Comparison of ENCODE assay signal across 21 cellular contexts in the genomic region with DNA sequence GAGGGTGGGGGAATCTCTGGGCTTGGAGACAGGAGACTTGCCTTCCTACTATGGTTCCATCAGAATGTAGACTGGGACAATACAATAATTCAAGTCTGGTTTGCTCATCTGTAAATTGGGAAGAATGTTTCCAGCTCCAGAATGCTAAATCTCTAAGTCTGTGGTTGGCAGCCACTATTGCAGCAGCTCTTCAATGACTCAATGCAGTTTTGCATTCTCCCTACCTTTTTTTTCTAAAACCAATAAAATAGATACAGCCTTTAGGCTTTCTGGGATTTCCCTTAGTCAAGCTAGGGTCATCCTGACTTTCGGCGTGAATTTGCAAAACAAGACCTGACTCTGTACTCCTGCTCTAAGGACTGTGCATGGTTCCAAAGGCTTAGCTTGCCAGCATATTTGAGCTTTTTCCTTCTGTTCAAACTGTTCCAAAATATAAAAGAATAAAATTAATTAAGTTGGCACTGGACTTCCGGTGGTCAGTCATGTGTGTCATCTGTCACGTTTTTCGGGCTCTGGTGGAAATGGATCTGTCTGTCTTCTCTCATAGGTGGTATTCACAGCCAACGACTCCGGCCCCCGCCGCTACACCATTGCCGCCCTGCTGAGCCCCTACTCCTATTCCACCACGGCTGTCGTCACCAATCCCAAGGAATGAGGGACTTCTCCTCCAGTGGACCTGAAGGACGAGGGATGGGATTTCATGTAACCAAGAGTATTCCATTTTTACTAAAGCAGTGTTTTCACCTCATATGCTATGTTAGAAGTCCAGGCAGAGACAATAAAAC. TPM values are rescaled to one million over a fixed set of nuclear protein-coding genes. Genes with fewer than 3 reads are reported as not detected.
"Had no signal": no experiment of that assay in that cellular context is flagged by ENCODE, and none has a peak within 500 bp of the region (broad histone marks: within the 10 kb centered on the region; RNA-seq: fewer than 3 reads in every experiment).

No MANE protein-coding gene starts in this region.

- H3K4me1 ChIP-seq: gastroesophageal sphincter, right atrium auricular region, tibial nerve, upper lobe of right lung, vagina had no signal

- ATAC-seq: esophagus mucosa; gastroesophageal sphincter; stimulated activated memory B cell treated with anti-CD40 and anti-IgM and Interleukin-4, amounts not matched to agents 10 μg/mL and 1 μg/mL and 100 μg/mL, for 72 hours; upper lobe of right lung had no signal

- H3K36me3 Mint-ChIP-seq: immature natural killer cell; naive B cell; stimulated activated memory B cell treated with anti-CD40 and anti-IgM and Interleukin-4, amounts not matched to agents 10 μg/mL and 1 μg/mL and 100 μg/mL, for 72 hours had no signal

- H3K27ac ChIP-seq: gastroesophageal sphincter, right atrium auricular region, tibial nerve, upper lobe of right lung, vagina had no signal

- H3K4me1 Mint-ChIP-seq: immature natural killer cell; naive B cell; stimulated activated memory B cell treated with anti-CD40 and anti-IgM and Interleukin-4, amounts not matched to agents 10 μg/mL and 1 μg/mL and 100 μg/mL, for 72 hours had no signal

- H3K9me3 ChIP-seq: gastroesophageal sphincter, tibial nerve, upper lobe of right lung, vagina had no signal

- H3K4me3 ChIP-seq: gastroesophageal sphincter, right atrium auricular region, tibial nerve, upper lobe of right lung, vagina had no signal

- H3K4me3 Mint-ChIP-seq: immature natural killer cell; naive B cell; nephron; stimulated activated memory B cell treated with anti-CD40 and anti-IgM and Interleukin-4, amounts not matched to agents 10 μg/mL and 1 μg/mL and 100 μg/mL, for 72 hours; stimulated activated naive CD8-positive, alpha-beta T cell treated with anti-CD3 and anti-CD28 coated beads, Interleukin-15, Interleukin-2, amounts not matched to agents 100 ng/mL and 50 ng/mL, for 24 hours had no signal

- H3K27me3 ChIP-seq: gastroesophageal sphincter, right atrium auricular region, tibial nerve, upper lobe of right lung, vagina had no signal

- DNase-seq: effector memory CD4-positive, alpha-beta T cell; foreskin fibroblast; immature natural killer cell; kidney; mesendoderm; naive B cell; stimulated activated CD4-positive, alpha-beta T cell treated with anti-CD3 and anti-CD28 coated beads, Interleukin-15, amount 100 ng/mL, for 24 hours; stimulated activated CD4-positive, alpha-beta T cell treated with anti-CD3 and anti-CD28 coated beads, Interleukin-1b, Interleukin-23, amount 100 ng/mL, for 48 hours; stimulated activated CD4-positive, alpha-beta T cell treated with anti-CD3 and anti-CD28 coated beads, Interleukin-4, amount 100 ng/mL, for 24 hours; upper lobe of right lung had no signal

- H3K9me3 Mint-ChIP-seq: immature natural killer cell; naive B cell; nephron; stimulated activated memory B cell treated with anti-CD40 and anti-IgM and Interleukin-4, amounts not matched to agents 10 μg/mL and 1 μg/mL and 100 μg/mL, for 72 hours; stimulated activated naive CD8-positive, alpha-beta T cell treated with anti-CD3 and anti-CD28 coated beads, Interleukin-15, Interleukin-2, amounts not matched to agents 100 ng/mL and 50 ng/mL, for 24 hours had no signal

- H3K27ac Mint-ChIP-seq: immature natural killer cell; naive B cell; nephron; stimulated activated memory B cell treated with anti-CD40 and anti-IgM and Interleukin-4, amounts not matched to agents 10 μg/mL and 1 μg/mL and 100 μg/mL, for 72 hours; stimulated activated naive CD8-positive, alpha-beta T cell treated with anti-CD3 and anti-CD28 coated beads, Interleukin-15, Interleukin-2, amounts not matched to agents 100 ng/mL and 50 ng/mL, for 24 hours had no signal

- H3K27me3 Mint-ChIP-seq: naive B cell had no signal

- H3K36me3 ChIP-seq: gastroesophageal sphincter, right atrium auricular region, tibial nerve, upper lobe of right lung, vagina had no signal

RNA-seq across cellular contexts. Expression of a gene that starts 6.5 kb away (rescaled TPM):
- total RNA-seq: gastroesophageal sphincter, kidney, lung microvascular endothelial cell, omental fat pad, pulmonary artery endothelial cell, right atrium auricular region, tibial nerve, upper lobe of right lung, vagina had no signal
- polyA plus RNA-seq: immature natural killer cell had no signal
